Comparison of ENCODE assay signal across 8 cellular contexts in the genomic region with DNA sequence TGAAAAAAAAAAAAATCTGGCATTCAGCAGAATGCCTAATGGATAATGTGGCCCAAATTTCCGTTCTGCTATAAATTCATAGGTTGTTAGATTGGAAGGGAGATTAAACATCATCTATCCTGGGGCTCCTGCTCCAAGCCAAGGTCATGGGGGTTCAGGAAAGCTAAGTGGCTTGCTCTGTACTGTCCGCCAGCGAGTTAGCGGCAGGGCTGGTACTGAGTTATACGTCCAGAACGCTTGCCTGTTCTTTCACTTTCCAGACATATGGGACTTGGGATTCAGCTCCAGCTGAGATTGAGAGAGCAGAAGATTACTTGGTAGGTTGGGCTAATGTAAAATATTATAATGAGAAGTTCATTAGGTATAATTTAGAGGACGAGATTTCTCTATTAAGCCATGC. TPM values are rescaled to one million over a fixed set of nuclear protein-coding genes. Genes with fewer than 3 reads are reported as not detected.
DNase-seq lines count a peak whose midpoint lies in the region; ATAC-seq and TF ChIP-seq lines count a peak whose summit lies in the region.

No MANE protein-coding gene starts in this region.

- CTCF ChIA-PET in RWPE1 (lab: Yijun Ruan, JAX) = interaction anchor here (0.6 to 1.5 kb wide), 3 partner anchors 10 to 367 kb away, joined by 3 to 7 read pairs (median 3); no protein-coding TSS in a partner anchor

- H3K27ac Mint-ChIP-seq in mesothelial cell of epicardium = peak overlapping the region; percentile 99

- peaks cover 33% of the 10 kb centered on the region for H3K4me1 Mint-ChIP-seq in mesothelial cell of epicardium

- peak overlapping the region; percentile 93; the same call in 1 of the 2 replicates for H3K27ac ChIP-seq in RWPE1

- H3K9me3 Mint-ChIP-seq in mesothelial cell of epicardium = no peaks in the 10 kb centered on the region

- no peak for ATAC-seq in HG03175 (IDR thresholded peaks at IDR 0.05; ENCODE audit: unreplicated experiment)

- peak overlapping the region; percentile 97 for H3K4me3 ChIP-seq in endocrine pancreas (ENCODE audit: control insufficient read depth, insufficient read depth, low read length)

- H3K4me1 ChIP-seq in endocrine pancreas (ENCODE audit: control insufficient read depth, insufficient read depth, low read length) = peaks cover 26% of the 10 kb centered on the region

- H3K36me3 Mint-ChIP-seq in mesothelial cell of epicardium = peaks cover 12% of the 10 kb centered on the region

- H3K9me3 ChIP-seq in endocrine pancreas (ENCODE audit: control insufficient read depth, low read length) = no peaks in the 10 kb centered on the region

- H3K27me3 ChIP-seq in endocrine pancreas (ENCODE audit: control insufficient read depth, insufficient read depth, low read length) = no peaks in the 10 kb centered on the region

- H3K9ac ChIP-seq in endocrine pancreas (ENCODE audit: control insufficient read depth, insufficient read depth, low read length) = peak overlapping the region; percentile 95

- TF ChIP-seq CTCF in GM20000 (IDR thresholded peaks at IDR 0.05; ENCODE audit: extremely low read depth, missing control alignments) = no peak
- no peak for TF ChIP-seq CTCF in RWPE1 (conservative IDR thresholded peaks at IDR 0.05; ENCODE audit: low read depth)
- no peak for TF ChIP-seq CTCF in mesothelial cell of epicardium (IDR thresholded peaks at IDR 0.05; ENCODE audit: unreplicated experiment)

- no peaks in the 10 kb centered on the region for H3K36me3 ChIP-seq in endocrine pancreas (ENCODE audit: control insufficient read depth, insufficient read depth, low read length)

- peak overlapping the region; percentile 95 for H3K4me3 Mint-ChIP-seq in mesothelial cell of epicardium

- POLR2A ChIA-PET in RWPE1 (lab: Yijun Ruan, JAX; ENCODE audit: low non-redundant PET) = interaction anchor here (1.0 to 1.1 kb wide), 2 partner anchors 8 to 14 kb away, joined by 3 to 5 read pairs; no protein-coding TSS in a partner anchor

- no peaks in the 10 kb centered on the region for H3K27me3 Mint-ChIP-seq in mesothelial cell of epicardium (ENCODE audit: low read depth)

- peak; percentile 47 for DNase-seq in AG20443 (ENCODE audit: low spot score)
- peak; percentile 41 for DNase-seq in GM20000 (ENCODE audit: low spot score)
- peak; percentile 44 for DNase-seq in RWPE1 (ENCODE audit: low spot score)
- no peak for DNase-seq in mesothelial cell of epicardium (ENCODE audit: low spot score in 2 of 2, unreplicated experiment in 2 of 2)
- no peak for DNase-seq in NCI-H187 treated with DMSO at 0.1 percent for 48 hours (lab: John Stamatoyannopoulos, UW)
- no peak for DNase-seq in HPDE6-E6E7 (ENCODE audit: extremely low spot score)

RNA-seq across cellular contexts. Expression of gene RWDD1, which starts 0.9 kb away (rescaled TPM):
- total RNA-seq in mesothelial cell of epicardium = 34.4 to 37.6 TPM (median 37.0 TPM) in 3 replicates

RNA-seq across cellular contexts. Expression of gene CALHM4, which starts 18.6 kb away (rescaled TPM):
- not detected in 3 replicates for total RNA-seq in mesothelial cell of epicardium

RNA-seq across cellular contexts. Expression of gene TRAPPC3L, which starts 26.7 kb away (rescaled TPM):
- total RNA-seq in mesothelial cell of epicardium = 1.7 to 2.3 TPM (median 2.1 TPM) in 3 replicates

RNA-seq across cellular contexts. Expression of gene RSPH4A, which starts 44.1 kb away (rescaled TPM):
- 0.78 to 1.2 TPM (median 0.89 TPM) in 3 replicates for total RNA-seq in mesothelial cell of epicardium

Comparison
In these comparisons a context has a peak if more than half of its experiments do, and no peak if none do; other contexts are left out.
1. DNase-seq: peak in AG20443 (single experiment), GM20000 (single experiment) and RWPE1 (single experiment); none in mesothelial cell of epicardium (0 of 2), NCI-H187 treated with DMSO at 0.1 percent for 48 hours (single experiment) and HPDE6-E6E7 (single experiment).